Comparison of ENCODE assay signal across 26 cellular contexts in genomic region chr12:50261654-50262053, GRCh38. TPM values are rescaled to one million over a fixed set of nuclear protein-coding genes. Genes with fewer than 3 reads are reported as not detected.
DNase-seq lines count a peak whose midpoint lies in the region; FAIRE-seq and TF ChIP-seq lines count a peak whose summit lies in the region.
"Had no signal": no experiment of that assay in that cellular context is flagged by ENCODE, and none has a peak within 500 bp of the region (broad histone marks: within the 10 kb centered on the region; RNA-seq: fewer than 3 reads in every experiment).

No MANE protein-coding gene starts in this region.

- H3K4me2 ChIP-seq in OCI-LY3 (ENCODE audit: low read length) (no peak overlapping the region), hepatocyte (no peak overlapping the region)
- H3K4me2 ChIP-seq: neural progenitor cell, smooth muscle cell had no signal

- H3K27ac ChIP-seq in OCI-LY3 (ENCODE audit: low read length) = no peak overlapping the region
- H3K27ac ChIP-seq in hepatocyte = no peak overlapping the region
- H3K27ac ChIP-seq: brain microvascular endothelial cell, neural progenitor cell, psoas muscle had no signal

- CTCF ChIA-PET in Calu3 (lab: Charles Lee) = interaction anchor here (0.7 to 1.5 kb wide), 4 partner anchors 13 to 53 kb away, joined by 3 to 7 read pairs (median 5); no protein-coding TSS in a partner anchor

- DNase-seq in Calu3 (no peak), H54 (ENCODE audit: insufficient read length, low spot score) (no peak), chondrocyte (ENCODE audit: low spot score) (no peak), hepatocyte (ENCODE audit: low spot score) (no peak), ecto neural progenitor cell (ENCODE audit: low spot score) (no peak), DMS53 treated with DMSO at 0.1 percent for 48 hours (lab: John Stamatoyannopoulos, UW; ENCODE audit: unreplicated experiment) (no peak)
- DNase-seq in stimulated activated naive CD4-positive, alpha-beta T cell treated with Interleukin-2 at 50 U/mL for 16 hours (lab: John Stamatoyannopoulos, UW) = no peak
- DNase-seq: activated CD4-positive, alpha-beta T cell treated with anti-CD3 and anti-CD28 coated beads, Interleukin-2, amount 50 U/mL, for 4 hours; activated gamma-delta T cell; brain microvascular endothelial cell; DMS53; foreskin fibroblast; hypothalamus; Kasumi-1; NCI-H1417 treated with DMSO at 0.1 percent for 48 hours; NCI-H526; psoas muscle; stimulated activated CD4-positive, alpha-beta T cell treated with anti-CD3 and anti-CD28 coated beads, Interleukin-4, amount 100 ng/mL, for 1 hour; stimulated activated naive CD8-positive, alpha-beta T cell treated with anti-CD3 and anti-CD28 coated beads, Interleukin-15, amount 100 ng/mL, for 72 hours; T-helper 2 cell; trophoblast cell had no signal

- FAIRE-seq in H54 (lab: Jason Lieb, UNC) = peak; percentile 93
- FAIRE-seq: islet of Langerhans had no signal

- H3K4me1 ChIP-seq in OCI-LY3 (ENCODE audit: low read length) = peaks cover 8% of the 10 kb centered on the region
- peaks cover 9% of the 10 kb centered on the region for H3K4me1 ChIP-seq in hepatocyte (ENCODE audit: insufficient read depth)
- H3K4me1 ChIP-seq: neural progenitor cell had no signal

- H3K27me3 ChIP-seq in OCI-LY3 (ENCODE audit: low read depth, low read length) (no peaks in the 10 kb centered on the region), hepatocyte (no peaks in the 10 kb centered on the region)
- H3K27me3 ChIP-seq: brain microvascular endothelial cell, neural progenitor cell had no signal

- TF ChIP-seq CTCF in Calu3 (IDR thresholded peaks at IDR 0.05; ENCODE audit: unreplicated experiment) (peak; percentile 16), OCI-LY3 (IDR thresholded peaks at IDR 0.05; ENCODE audit: low read depth, low read length) (peak; percentile 10; the same call in 1 of the 2 replicates), chondrocyte (IDR thresholded peaks at IDR 0.05) (peak; percentile 29), hepatocyte (IDR thresholded peaks at IDR 0.05; ENCODE audit: poor library complexity) (no peak)

- H3K36me3 Mint-ChIP-seq in Calu3 (ENCODE audit: insufficient read depth, unreplicated experiment) (peaks cover 20% of the 10 kb centered on the region), chondrocyte (ENCODE audit: low read depth) (peaks cover 3% of the 10 kb centered on the region)
- H3K36me3 Mint-ChIP-seq: neural progenitor cell had no signal

- 78% methylated on average over 3 of the region's 3 CpGs for WGBS in hepatocyte (ENCODE audit: low lambda C conversion rate, missing lambda C conversion rate)

- H4K20me1 ChIP-seq in OCI-LY3 (ENCODE audit: insufficient read depth, low read length) = no peaks in the 10 kb centered on the region
- H4K20me1 ChIP-seq in hepatocyte (ENCODE audit: insufficient read depth, poor library complexity, severe bottlenecking) = no peaks in the 10 kb centered on the region

- H3K9ac ChIP-seq in OCI-LY3 (ENCODE audit: low read length) = no peak overlapping the region
- H3K9ac ChIP-seq: neural progenitor cell had no signal

- H3K79me2 ChIP-seq in OCI-LY3 (ENCODE audit: low read length) = no peaks in the 10 kb centered on the region
- peaks cover 72% of the 10 kb centered on the region for H3K79me2 ChIP-seq in hepatocyte

- no peak for TF ChIP-seq POLR2A in H54 (IDR thresholded peaks at IDR 0.05; ENCODE audit: low read depth, low read length)

- intact Hi-C loops in Calu3 (cut with micrococcal nuclease; ENCODE audit: unreplicated experiment) = loop anchor here (5.0 kb wide), 1 partner anchor 51 kb away; no protein-coding TSS in a partner anchor

- H3K9me3 ChIP-seq in OCI-LY3 (ENCODE audit: insufficient read depth, low read length) (no peaks in the 10 kb centered on the region), hepatocyte (ENCODE audit: low read depth) (no peaks in the 10 kb centered on the region)
- H3K9me3 ChIP-seq: psoas muscle had no signal

- H3K27ac Mint-ChIP-seq in Calu3 (ENCODE audit: unreplicated experiment) (peak overlapping the region; percentile 69), chondrocyte (ENCODE audit: unreplicated experiment) (no peak overlapping the region)
- H3K27ac Mint-ChIP-seq: dendritic cell treated with granulocyte-macrophage colony-stimulating factor and Interleukin-4, amounts not matched to agents 40 ng/mL and 50 ng/mL, for 4 days; neural progenitor cell; stimulated activated naive CD8-positive, alpha-beta T cell treated with anti-CD3 and anti-CD28 coated beads, Interleukin-15, amount 100 ng/mL, for 72 hours had no signal

- H3K36me3 ChIP-seq in OCI-LY3 (replicated peaks; ENCODE audit: low read depth, low read length) = no peaks in the 10 kb centered on the region
- H3K36me3 ChIP-seq in hepatocyte (replicated peaks; ENCODE audit: insufficient read depth, low read depth) = no peaks in the 10 kb centered on the region
- H3K36me3 ChIP-seq: brain microvascular endothelial cell, neural progenitor cell had no signal

- H3K27me3 Mint-ChIP-seq in Calu3 (ENCODE audit: unreplicated experiment) = no peaks in the 10 kb centered on the region
- H3K27me3 Mint-ChIP-seq in chondrocyte (ENCODE audit: low read depth) = no peaks in the 10 kb centered on the region
- H3K27me3 Mint-ChIP-seq: dendritic cell treated with granulocyte-macrophage colony-stimulating factor and Interleukin-4, amounts not matched to agents 40 ng/mL and 50 ng/mL, for 4 days; stimulated activated naive CD8-positive, alpha-beta T cell treated with anti-CD3 and anti-CD28 coated beads, Interleukin-15, amount 100 ng/mL, for 72 hours had no signal

- BruUV-seq in Calu3 (replicated peaks; lab: Mats Ljungman, UMichigan) = no TSS peak

- H3K9me2 ChIP-seq in hepatocyte (replicated peaks; ENCODE audit: insufficient read depth) = no peaks in the 10 kb centered on the region

- H3K9me3 Mint-ChIP-seq in Calu3 (ENCODE audit: low read depth, unreplicated experiment) = no peaks in the 10 kb centered on the region
- H3K9me3 Mint-ChIP-seq in chondrocyte (ENCODE audit: low read depth) = peaks cover 4% of the 10 kb centered on the region
- H3K9me3 Mint-ChIP-seq: dendritic cell treated with granulocyte-macrophage colony-stimulating factor and Interleukin-4, amounts not matched to agents 40 ng/mL and 50 ng/mL, for 4 days; stimulated activated naive CD8-positive, alpha-beta T cell treated with anti-CD3 and anti-CD28 coated beads, Interleukin-15, amount 100 ng/mL, for 72 hours had no signal

- H2AFZ ChIP-seq in OCI-LY3 (ENCODE audit: low read depth, low read length) (no peak overlapping the region), hepatocyte (no peak overlapping the region)
- H2AFZ ChIP-seq: neural progenitor cell had no signal

- H3K4me3 Mint-ChIP-seq in Calu3 (ENCODE audit: low read depth, unreplicated experiment) (no peak overlapping the region), chondrocyte (ENCODE audit: unreplicated experiment) (no peak overlapping the region)
- H3K4me3 Mint-ChIP-seq: dendritic cell treated with granulocyte-macrophage colony-stimulating factor and Interleukin-4, amounts not matched to agents 40 ng/mL and 50 ng/mL, for 4 days; neural progenitor cell; stimulated activated naive CD8-positive, alpha-beta T cell treated with anti-CD3 and anti-CD28 coated beads, Interleukin-15, amount 100 ng/mL, for 72 hours had no signal

- H3K4me1 Mint-ChIP-seq in Calu3 (ENCODE audit: low read depth, unreplicated experiment) (peaks cover 59% of the 10 kb centered on the region), chondrocyte (ENCODE audit: low read depth) (peaks cover 24% of the 10 kb centered on the region)
- H3K4me1 Mint-ChIP-seq: neural progenitor cell; stimulated activated naive CD8-positive, alpha-beta T cell treated with anti-CD3 and anti-CD28 coated beads, Interleukin-15, amount 100 ng/mL, for 72 hours had no signal

- H3K4me3 ChIP-seq in OCI-LY3 (ENCODE audit: low read length) (no peak overlapping the region), hepatocyte (no peak overlapping the region)
- H3K4me3 ChIP-seq: neural progenitor cell, psoas muscle, smooth muscle cell had no signal

RNA-seq across cellular contexts. Expression of gene LIMA1, which starts 21.7 kb away (rescaled TPM):
- total RNA-seq in Calu3 (2022) (48.9 and 67.6 TPM in 2 replicates), chondrocyte (90.3 to 120 TPM (median 114 TPM) in 3 replicates), hepatocyte (84.4 and 93.3 TPM in 2 replicates)
- 54.8 and 59.7 TPM in 2 replicates for polyA plus RNA-seq in hepatocyte
